10 cellular contexts compared by ENCODE assay signal in genomic region chr22:32409977-32410376, GRCh38. TPM values are rescaled to one million over a fixed set of nuclear protein-coding genes. Genes with fewer than 3 reads are reported as not detected.
DNase-seq lines count a peak whose midpoint lies in the region; ATAC-seq and TF ChIP-seq lines count a peak whose summit lies in the region.
"Had no signal": no experiment of that assay in that cellular context is flagged by ENCODE, and none has a peak within 500 bp of the region (broad histone marks: within the 10 kb centered on the region; RNA-seq: fewer than 3 reads in every experiment).

No MANE protein-coding gene starts in this region.

- H3K27ac ChIP-seq in esophagus muscularis mucosa (replicated peaks in 1 of 4) = no peak overlapping the region

- no peaks in the 10 kb centered on the region for H3K27me3 Mint-ChIP-seq in activated CD4-positive, alpha-beta T cell treated with anti-CD3 and anti-CD28 coated beads, Interleukin-2, amount 10 ng/mL, durations not matched to agents 7 days and 5 days
- H3K27me3 Mint-ChIP-seq in WTC11 (ENCODE audit: low read depth) = no peaks in the 10 kb centered on the region
- H3K27me3 Mint-ChIP-seq in stimulated activated naive B cell treated with anti-CD40 and anti-IgM and Interleukin-4, amounts not matched to agents 10 μg/mL and 1 μg/mL and 100 μg/mL, for 72 hours = no peaks in the 10 kb centered on the region

- DNase-seq in activated CD4-positive, alpha-beta T cell treated with anti-CD3 and anti-CD28 coated beads, Interleukin-2, amount 10 ng/mL, durations not matched to agents 7 days and 5 days = no peak
- no peak for DNase-seq in activated CD4-positive, alpha-beta T cell treated with anti-CD3 and anti-CD28 coated beads, Interleukin-2, amount 50 U/mL, for 4 hours
- DNase-seq in WTC11 (ENCODE audit: low spot score) = no peak
- DNase-seq in esophagus muscularis mucosa (ENCODE audit: extremely low spot score) = peak; percentile 12
- no peak for DNase-seq in stimulated activated naive B cell treated with anti-CD40 and anti-IgM and Interleukin-4, amounts not matched to agents 10 μg/mL and 1 μg/mL and 100 μg/mL, for 72 hours
- DNase-seq in activated CD8-positive, alpha-beta memory T cell treated with anti-CD3 and anti-CD28 coated beads, Interleukin-2, amount 50 U/mL, for 4 hours = no peak
- no peak for DNase-seq in NCI-H2171 treated with DMSO at 0.1 percent for 48 hours (lab: John Stamatoyannopoulos, UW)
- DNase-seq: NCI-H226 had no signal

- POLR2A ChIA-PET in activated CD4-positive, alpha-beta T cell treated with anti-CD3 and anti-CD28 coated beads, Interleukin-2, amount 10 ng/mL, durations not matched to agents 7 days and 5 days (lab: Charles Lee) = no interaction called here
- POLR2A ChIA-PET in WTC11 (lab: Charles Lee) = no interaction called here

- no peak for TF ChIP-seq POLR2A in esophagus muscularis mucosa (IDR thresholded peaks at IDR 0.05; ENCODE audit: low read depth)

- H3K4me3 ChIP-seq in esophagus muscularis mucosa = no peak overlapping the region

- ATAC-seq in WTC11 = no peak
- ATAC-seq in stimulated activated naive B cell treated with anti-CD40 and anti-IgM and Interleukin-4, amounts not matched to agents 10 μg/mL and 1 μg/mL and 100 μg/mL, for 72 hours (replicated peaks) = no peak
- no peak for ATAC-seq in HG03135 (IDR thresholded peaks at IDR 0.05; ENCODE audit: unreplicated experiment)

- peaks cover 58% of the 10 kb centered on the region for H3K4me1 Mint-ChIP-seq in activated CD4-positive, alpha-beta T cell treated with anti-CD3 and anti-CD28 coated beads, Interleukin-2, amount 10 ng/mL, durations not matched to agents 7 days and 5 days
- H3K4me1 Mint-ChIP-seq in WTC11 = peaks cover 25% of the 10 kb centered on the region
- H3K4me1 Mint-ChIP-seq in stimulated activated naive B cell treated with anti-CD40 and anti-IgM and Interleukin-4, amounts not matched to agents 10 μg/mL and 1 μg/mL and 100 μg/mL, for 72 hours = peaks cover 27 to 51% of the 10 kb centered on the region in 2 donors

- TF ChIP-seq CTCF in WTC11 (IDR thresholded peaks at IDR 0.05) (no peak), esophagus muscularis mucosa (IDR thresholded peaks at IDR 0.05) (no peak)

- peak overlapping the region; percentile 96 for H3K4me3 Mint-ChIP-seq in activated CD4-positive, alpha-beta T cell treated with anti-CD3 and anti-CD28 coated beads, Interleukin-2, amount 10 ng/mL, durations not matched to agents 7 days and 5 days
- H3K4me3 Mint-ChIP-seq in WTC11 = peak overlapping the region; percentile 96
- peak overlapping the region; percentile 14 to 33 for H3K4me3 Mint-ChIP-seq in stimulated activated naive B cell treated with anti-CD40 and anti-IgM and Interleukin-4, amounts not matched to agents 10 μg/mL and 1 μg/mL and 100 μg/mL, for 72 hours

- 92% methylated on average over 9 of the region's 9 CpGs for WGBS in esophagus muscularis mucosa

- intact Hi-C loops in esophagus muscularis mucosa (cut with DNase I) = loop anchor here (5.0 kb wide), 1 partner anchor 62 kb away; the partner anchor contains the start of gene FBXO7

- peaks cover 25 to 38% (median 33%) of the 10 kb centered on the region in 4 donors for H3K36me3 ChIP-seq in esophagus muscularis mucosa

- TF ChIP-seq EP300 in esophagus muscularis mucosa (IDR thresholded peaks at IDR 0.05) = no peak

- H3K27me3 ChIP-seq in esophagus muscularis mucosa = no peaks in the 10 kb centered on the region

- H3K36me3 Mint-ChIP-seq in activated CD4-positive, alpha-beta T cell treated with anti-CD3 and anti-CD28 coated beads, Interleukin-2, amount 10 ng/mL, durations not matched to agents 7 days and 5 days (ENCODE audit: low read depth) = peaks cover 40% of the 10 kb centered on the region
- H3K36me3 Mint-ChIP-seq in WTC11 = peaks cover 40% of the 10 kb centered on the region
- H3K36me3 Mint-ChIP-seq in stimulated activated naive B cell treated with anti-CD40 and anti-IgM and Interleukin-4, amounts not matched to agents 10 μg/mL and 1 μg/mL and 100 μg/mL, for 72 hours = peaks cover 18 to 33% of the 10 kb centered on the region in 2 donors

- no peaks in the 10 kb centered on the region for H3K9me3 Mint-ChIP-seq in activated CD4-positive, alpha-beta T cell treated with anti-CD3 and anti-CD28 coated beads, Interleukin-2, amount 10 ng/mL, durations not matched to agents 7 days and 5 days
- H3K9me3 Mint-ChIP-seq in WTC11 = no peaks in the 10 kb centered on the region
- peaks cover 0 to 2% of the 10 kb centered on the region in 2 donors for H3K9me3 Mint-ChIP-seq in stimulated activated naive B cell treated with anti-CD40 and anti-IgM and Interleukin-4, amounts not matched to agents 10 μg/mL and 1 μg/mL and 100 μg/mL, for 72 hours

- no peaks in the 10 kb centered on the region for H3K9me3 ChIP-seq in esophagus muscularis mucosa

- H3K4me1 ChIP-seq in esophagus muscularis mucosa = peaks cover 18 to 31% (median 25%) of the 10 kb centered on the region in 4 donors

- CTCF ChIA-PET in activated CD4-positive, alpha-beta T cell treated with anti-CD3 and anti-CD28 coated beads, Interleukin-2, amount 10 ng/mL, durations not matched to agents 7 days and 5 days (lab: Charles Lee) = interaction anchor here (0.7 kb wide), 1 partner anchor 68 kb away, joined by 3 read pairs; no protein-coding TSS in a partner anchor
- CTCF ChIA-PET in WTC11 (lab: Charles Lee) = no interaction called here

- peak overlapping the region; percentile 1 for H3K27ac Mint-ChIP-seq in activated CD4-positive, alpha-beta T cell treated with anti-CD3 and anti-CD28 coated beads, Interleukin-2, amount 10 ng/mL, durations not matched to agents 7 days and 5 days
- peak overlapping the region; percentile 20; the same call in 1 of the 2 replicates for H3K27ac Mint-ChIP-seq in WTC11
- H3K27ac Mint-ChIP-seq in stimulated activated naive B cell treated with anti-CD40 and anti-IgM and Interleukin-4, amounts not matched to agents 10 μg/mL and 1 μg/mL and 100 μg/mL, for 72 hours = no peak overlapping the region

TF ChIP-seq in WTC11, 78 proteins besides CTCF, POLR2A, EP300 and RAD21:
- no peak for TF ChIP-seq SMAD4 (CRISPR knock-in tag; IDR thresholded peaks at IDR 0.05)
- no peak for TF ChIP-seq NFYB (CRISPR knock-in tag; conservative IDR thresholded peaks at IDR 0.05; ENCODE audit: low read depth)
- no peak for TF ChIP-seq ZNF396 (CRISPR knock-in tag; IDR thresholded peaks at IDR 0.05; ENCODE audit: borderline replicate concordance)
- no peak for TF ChIP-seq NFATC4 (CRISPR knock-in tag; IDR thresholded peaks at IDR 0.05)
- no peak for TF ChIP-seq RELA (CRISPR knock-in tag; IDR thresholded peaks at IDR 0.05; ENCODE audit: borderline replicate concordance)
- no peak for TF ChIP-seq FOXJ3 (CRISPR knock-in tag; IDR thresholded peaks at IDR 0.05; ENCODE audit: borderline replicate concordance)
- TF ChIP-seq, protein P1, sequence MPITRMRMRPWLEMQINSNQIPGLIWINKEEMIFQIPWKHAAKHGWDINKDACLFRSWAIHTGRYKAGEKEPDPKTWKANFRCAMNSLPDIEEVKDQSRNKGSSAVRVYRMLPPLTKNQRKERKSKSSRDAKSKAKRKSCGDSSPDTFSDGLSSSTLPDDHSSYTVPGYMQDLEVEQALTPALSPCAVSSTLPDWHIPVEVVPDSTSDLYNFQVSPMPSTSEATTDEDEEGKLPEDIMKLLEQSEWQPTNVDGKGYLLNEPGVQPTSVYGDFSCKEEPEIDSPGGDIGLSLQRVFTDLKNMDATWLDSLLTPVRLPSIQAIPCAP (CRISPR knock-in tag; IDR thresholded peaks at IDR 0.05) = no peak
- TF ChIP-seq ZNF423 (CRISPR knock-in tag; IDR thresholded peaks at IDR 0.05) = no peak

RNA-seq across cellular contexts. Expression of gene RTCB, which starts 2.1 kb away (rescaled TPM):
- 10 to 100 TPM; 49.1 to 58.5 TPM for total RNA-seq in activated CD4-positive, alpha-beta T cell treated with anti-CD3 and anti-CD28 coated beads, Interleukin-2, amount 10 ng/mL, durations not matched to agents 7 days and 5 days
- 99.9 to 106 TPM (median 100 TPM) in 3 replicates for total RNA-seq in WTC11 (2021)
- total RNA-seq in esophagus muscularis mucosa = 10 to 100 TPM; 46.9 to 71.0 (median 59.1) TPM

RNA-seq across cellular contexts. Expression of gene RFPL3, which starts 52.3 kb away (rescaled TPM):
- not detected for total RNA-seq in activated CD4-positive, alpha-beta T cell treated with anti-CD3 and anti-CD28 coated beads, Interleukin-2, amount 10 ng/mL, durations not matched to agents 7 days and 5 days
- total RNA-seq in WTC11 (2021) (0.16 TPM in 1 of 3 replicates, not detected in the others), esophagus muscularis mucosa (not detected)
- total RNA-seq: SK-MEL-5 had no signal

RNA-seq across cellular contexts. Expression of gene BPIFC, which starts 54.3 kb away (rescaled TPM):
- total RNA-seq in activated CD4-positive, alpha-beta T cell treated with anti-CD3 and anti-CD28 coated beads, Interleukin-2, amount 10 ng/mL, durations not matched to agents 7 days and 5 days = not detected
- total RNA-seq in WTC11 (2021) (not detected in 3 replicates), esophagus muscularis mucosa (not detected)
- total RNA-seq: SK-MEL-5 had no signal

Comparison
In these comparisons a context has a peak if more than half of its experiments do, and no peak if none do; other contexts are left out.
1. H3K4me3 Mint-ChIP-seq: peak in every context shown above with its lines; median percentile 96 in activated CD4-positive, alpha-beta T cell treated with anti-CD3 and anti-CD28 coated beads, Interleukin-2, amount 10 ng/mL, durations not matched to agents 7 days and 5 days; 96 in WTC11; 24 in stimulated activated naive B cell treated with anti-CD40 and anti-IgM and Interleukin-4, amounts not matched to agents 10 μg/mL and 1 μg/mL and 100 μg/mL, for 72 hours.